30 cellular contexts compared by ENCODE assay signal in genomic region chr2:5758346-5758745, GRCh38.
DNase-seq lines count a peak whose midpoint lies in the region; ATAC-seq, FAIRE-seq and TF ChIP-seq lines count a peak whose summit lies in the region.
"Had no signal": no experiment of that assay in that cellular context is flagged by ENCODE, and none has a peak within 500 bp of the region (broad histone marks: within the 10 kb centered on the region; RNA-seq: fewer than 3 reads in every experiment).

No MANE protein-coding gene starts in this region.

- no peak overlapping the region for H3K4me3 ChIP-seq in HepG2 (replicated peaks in 1 of 3; ENCODE audit: insufficient read depth in 1 of 3, low read depth in 2 of 3, low read length in 3 of 3)
- H3K4me3 ChIP-seq in right lobe of liver, result no peak overlapping the region
- H3K4me3 ChIP-seq in H1 (ENCODE audit: extremely low read depth in 1 of 4, insufficient read depth in 2 of 4, low read depth in 3 of 4, low read length in 4 of 4), result no peak overlapping the region
- H3K4me3 ChIP-seq in MM.1S (ENCODE audit: low read length), result no peak overlapping the region
- H3K4me3 ChIP-seq: A549; BLaER1; BLaER1 treated with 17β-estradiol and CSF1 and Interleukin-3, amounts not matched to agents 10 nM and 100 nM had no signal

- intact Hi-C loops in HepG2 (cut with micrococcal nuclease; ENCODE audit: unreplicated experiment) (no loop called here), right lobe of liver (cut with DNase I) (no loop called here)

- FAIRE-seq in HepG2 (lab: Jason Lieb, UNC) (no peak), H1 (lab: Jason Lieb, UNC) (no peak)
- FAIRE-seq: A204.1, A549, D721Med had no signal

- no peak overlapping the region for H3K4me2 ChIP-seq in HepG2 (ENCODE audit: low read depth, low read length)
- H3K4me2 ChIP-seq in H1 (ENCODE audit: insufficient read depth in 1 of 2, low read depth in 2 of 2, low read length in 2 of 2), result no peak overlapping the region
- H3K4me2 ChIP-seq in MM.1S (ENCODE audit: low read depth, low read length), result no peak overlapping the region
- H3K4me2 ChIP-seq: A549; BLaER1; BLaER1 treated with 17β-estradiol and CSF1 and Interleukin-3, amounts not matched to agents 10 nM and 100 nM had no signal

- no peak overlapping the region for H2BK5ac ChIP-seq in H1 (ENCODE audit: low read depth, low read length)

- H3K4ac ChIP-seq in H1 (replicated peaks; ENCODE audit: insufficient read length, low read depth, low read length), result no peak overlapping the region

- TF ChIP-seq RAD21 in HepG2 (CRISPR knock-in tag; IDR thresholded peaks at IDR 0.05) (no peak), H1 (IDR thresholded peaks at IDR 0.05 in 1 of 2, conservative IDR thresholded peaks at IDR 0.05 in 1 of 2; ENCODE audit: low read depth in 2 of 2, low read length in 2 of 2) (no peak)

- H3K27ac ChIP-seq in HepG2 (ENCODE audit: extremely low read length, insufficient read depth, low read length) (no peak overlapping the region), right lobe of liver (no peak overlapping the region), H1 (ENCODE audit: low read depth, low read length) (no peak overlapping the region), MM.1S (ENCODE audit: low read length) (no peak overlapping the region)
- H3K27ac ChIP-seq: 22Rv1; A549; BLaER1; BLaER1 treated with 17β-estradiol and CSF1 and Interleukin-3, amounts not matched to agents 10 nM and 100 nM; C4-2B had no signal

- H3K79me2 ChIP-seq in HepG2 (ENCODE audit: insufficient read depth, low read length), result no peaks in the 10 kb centered on the region
- no peaks in the 10 kb centered on the region for H3K79me2 ChIP-seq in H1 (ENCODE audit: control insufficient read depth in 1 of 2, insufficient read depth in 2 of 2, low read length in 2 of 2)
- no peaks in the 10 kb centered on the region for H3K79me2 ChIP-seq in MM.1S (ENCODE audit: low read length)

- BruUV-seq in HepG2 (replicated peaks; lab: Mats Ljungman, UMichigan), result no TSS peak

- no peak overlapping the region for H4K5ac ChIP-seq in H1 (ENCODE audit: insufficient read length, low read depth, low read length)

- H3K9ac ChIP-seq in HepG2 (ENCODE audit: insufficient read depth, low read depth, low read length), result no peak overlapping the region
- no peak overlapping the region for H3K9ac ChIP-seq in H1 (replicated peaks in 1 of 4; ENCODE audit: extremely low read depth in 1 of 4, low read depth in 3 of 4, low read length in 3 of 4)
- H3K9ac ChIP-seq in MM.1S (ENCODE audit: low read length), result no peak overlapping the region
- H3K9ac ChIP-seq: BLaER1; BLaER1 treated with 17β-estradiol and CSF1 and Interleukin-3, amounts not matched to agents 10 nM and 100 nM had no signal

- ATAC-seq in HepG2 (no peak), right lobe of liver (no peak)
- ATAC-seq: A549; CD8-positive, alpha-beta T cell had no signal

- H3K9me2 ChIP-seq in MM.1S (replicated peaks; ENCODE audit: insufficient read depth, low read length), result no peaks in the 10 kb centered on the region

- H3K14ac ChIP-seq in H1 (ENCODE audit: insufficient read length), result no peak overlapping the region

- DNase-seq in HepG2 (ENCODE audit: low spot score), result no peak
- no peak for DNase-seq in right lobe of liver
- no peak for DNase-seq in H1 (ENCODE audit: low read depth in 1 of 2, low spot score in 2 of 2)
- no peak for DNase-seq in MM.1S
- DNase-seq: 8988T; ACHN; AML-193; BE2C; C1 segment of cervical spinal cord; Caco-2; Calu3; CD4-positive, alpha-beta memory T cell; CD4-positive, alpha-beta T cell; CD4-positive, CD25-positive, alpha-beta regulatory T cell; CD8-positive, alpha-beta memory T cell; CD8-positive, alpha-beta T cell; COR-L47; DMS 273 treated with DMSO at 0.1 percent for 48 hours; DMS153; DMS79; DMS79 treated with DMSO at 0.1 percent for 48 hours; DND-41; EL had no signal

- no peaks in the 10 kb centered on the region for H3F3A ChIP-seq in MM.1S (ENCODE audit: insufficient read depth, low read length)

- H3K27me3 ChIP-seq in HepG2 (ENCODE audit: control insufficient read depth in 1 of 2, insufficient read depth in 2 of 2, low read length in 2 of 2) (no peaks in the 10 kb centered on the region), right lobe of liver (no peaks in the 10 kb centered on the region), H1 (replicated peaks in 1 of 4; ENCODE audit: control insufficient read depth in 3 of 4, extremely low read depth in 1 of 4, insufficient read depth in 3 of 4, low read length in 3 of 4) (no peaks in the 10 kb centered on the region), MM.1S (replicated peaks; ENCODE audit: insufficient read depth, low read length) (no peaks in the 10 kb centered on the region)
- H3K27me3 ChIP-seq: BE2C; BLaER1; BLaER1 treated with 17β-estradiol and CSF1 and Interleukin-3, amounts not matched to agents 10 nM and 100 nM had no signal

- no peaks in the 10 kb centered on the region for H3K79me1 ChIP-seq in H1 (ENCODE audit: low read depth, low read length)

- TF ChIP-seq CTCF in HepG2 (CRISPR knock-in tag; IDR thresholded peaks at IDR 0.05), result no peak
- TF ChIP-seq CTCF in right lobe of liver (IDR thresholded peaks at IDR 0.05), result no peak
- TF ChIP-seq CTCF in H1 (IDR thresholded peaks at IDR 0.05; ENCODE audit: control extremely low read depth in 1 of 3, insufficient read depth in 1 of 3, low read depth in 1 of 3, low read length in 3 of 3), result no peak
- no peak for TF ChIP-seq CTCF in MM.1S (IDR thresholded peaks at IDR 0.05; ENCODE audit: low read length)

- in situ Hi-C loops in HepG2 (cut with HindIII; ENCODE audit: extremely low pct_ligation_motif_present, low pct_unique_long_range_greater_than_20kb), result no loop called here

- no peak overlapping the region; the same call in 1 of the 2 replicates for H2BK12ac ChIP-seq in H1 (ENCODE audit: low read depth, low read length)

- H4K20me1 ChIP-seq in HepG2 (ENCODE audit: insufficient read depth, low read length), result no peaks in the 10 kb centered on the region
- no peaks in the 10 kb centered on the region for H4K20me1 ChIP-seq in H1 (replicated peaks in 1 of 2; ENCODE audit: control insufficient read depth in 1 of 2, insufficient read depth in 2 of 2, low read length in 2 of 2)
- H4K20me1 ChIP-seq in MM.1S (ENCODE audit: insufficient read depth, low read length), result no peaks in the 10 kb centered on the region
- H4K20me1 ChIP-seq: BLaER1; BLaER1 treated with 17β-estradiol and CSF1 and Interleukin-3, amounts not matched to agents 10 nM and 100 nM had no signal

- no peak overlapping the region for H3K18ac ChIP-seq in H1 (ENCODE audit: extremely low read depth, low read length)

- H2BK15ac ChIP-seq in H1 (ENCODE audit: low read length), result no peak overlapping the region

- H3K23me2 ChIP-seq in H1 (ENCODE audit: low read depth, low read length), result no peaks in the 10 kb centered on the region

- no peak overlapping the region for H2BK120ac ChIP-seq in H1 (replicated peaks; ENCODE audit: low read depth, low read length)

- TF ChIP-seq POLR2A in HepG2 (IDR thresholded peaks at IDR 0.05; ENCODE audit: insufficient read depth in 1 of 2, low read depth in 2 of 2, low read length in 2 of 2), result no peak
- no peak for TF ChIP-seq POLR2A in right lobe of liver (IDR thresholded peaks at IDR 0.05)
- TF ChIP-seq POLR2A in H1 (IDR thresholded peaks at IDR 0.05; ENCODE audit: control extremely low read depth in 1 of 2, low read depth in 2 of 2, low read length in 2 of 2), result no peak

- H2BK20ac ChIP-seq in H1 (ENCODE audit: low read length), result no peak overlapping the region

- H4K91ac ChIP-seq in H1 (replicated peaks; ENCODE audit: insufficient read length, low read length), result no peak overlapping the region

- peaks cover 5% of the 10 kb centered on the region; the same call in 1 of the 2 replicates for H3K9me3 ChIP-seq in HepG2 (ENCODE audit: low read length)
- H3K9me3 ChIP-seq in right lobe of liver, result no peaks in the 10 kb centered on the region
- H3K9me3 ChIP-seq in H1 (ENCODE audit: insufficient read depth in 2 of 2, low read depth in 1 of 2, low read length in 1 of 2), result no peaks in the 10 kb centered on the region
- no peaks in the 10 kb centered on the region for H3K9me3 ChIP-seq in MM.1S (replicated peaks; ENCODE audit: insufficient read depth, low read length)
- H3K9me3 ChIP-seq: A549; BE2C; BLaER1; BLaER1 treated with 17β-estradiol and CSF1 and Interleukin-3, amounts not matched to agents 10 nM and 100 nM; Caco-2 had no signal

- H2AFZ ChIP-seq in HepG2 (ENCODE audit: low read length) (no peak overlapping the region), H1 (ENCODE audit: low read length) (0 out of 2 replicates have a peak overlapping the region, but pooled peaks have one; percentile 27), MM.1S (ENCODE audit: low read length) (no peak overlapping the region)

- H3K4me1 ChIP-seq in HepG2 (ENCODE audit: insufficient read depth, low read length) (no peaks in the 10 kb centered on the region), right lobe of liver (no peaks in the 10 kb centered on the region), H1 (replicated peaks in 1 of 4; ENCODE audit: control insufficient read depth in 3 of 4, insufficient read depth in 4 of 4, low read length in 3 of 4) (no peaks in the 10 kb centered on the region), MM.1S (ENCODE audit: low read length) (no peaks in the 10 kb centered on the region)
- H3K4me1 ChIP-seq: A549, BE2C, Caco-2 had no signal

- no peak overlapping the region for H4K8ac ChIP-seq in H1 (ENCODE audit: extremely low read depth, insufficient read depth, low read length)

- 25% methylated on average over 5 of the region's 5 CpGs for WGBS in HepG2 (ENCODE audit: low lambda C conversion rate)
- WGBS in right lobe of liver (ENCODE audit: insufficient coverage, low coverage, low lambda C conversion rate, missing lambda C conversion rate), result 55% methylated on average over 5 of the region's 5 CpGs
- 94 to 100% methylated on average over 1 to 5 of the region's 5 CpGs for WGBS in H1 (ENCODE audit: extremely low coverage in 1 of 2, insufficient coverage in 1 of 2, insufficient read length in 1 of 2, insufficient replicate concordance in 2 of 2, low coverage in 1 of 2, low lambda C conversion rate in 2 of 2, missing lambda C conversion rate in 1 of 2), 2 experiments

- H3K36me3 ChIP-seq in HepG2 (replicated peaks in 1 of 2; ENCODE audit: control insufficient read depth in 1 of 2, insufficient read depth in 2 of 2, low read length in 2 of 2), result no peaks in the 10 kb centered on the region
- no peaks in the 10 kb centered on the region for H3K36me3 ChIP-seq in right lobe of liver
- H3K36me3 ChIP-seq in H1 (ENCODE audit: control insufficient read depth in 2 of 4, insufficient read depth in 4 of 4, low read length in 3 of 4), result no peaks in the 10 kb centered on the region
- no peaks in the 10 kb centered on the region for H3K36me3 ChIP-seq in MM.1S (replicated peaks; ENCODE audit: insufficient read depth, low read length)
- H3K36me3 ChIP-seq: BE2C; BLaER1; BLaER1 treated with 17β-estradiol and CSF1 and Interleukin-3, amounts not matched to agents 10 nM and 100 nM had no signal

- TF ChIP-seq EP300 in HepG2 (IDR thresholded peaks at IDR 0.05; ENCODE audit: low read depth in 2 of 2, low read length in 2 of 2) (no peak), HepG2 (CRISPR knock-in tag; IDR thresholded peaks at IDR 0.05; ENCODE audit: borderline replicate concordance) (no peak), H1 (IDR thresholded peaks at IDR 0.05; ENCODE audit: borderline replicate concordance in 1 of 2, low read depth in 2 of 2, low read length in 2 of 2) (no peak)

- H3K56ac ChIP-seq in H1 (replicated peaks; ENCODE audit: insufficient read length, low read depth, low read length), result no peak overlapping the region

- POLR2A ChIA-PET in HepG2 (lab: Yijun Ruan, JAX) (no interaction called here), H1 (lab: Charles Lee; ENCODE audit: partially characterized antibody) (no interaction called here)

- peak overlapping the region; percentile 83; the same call in 1 of the 2 replicates for H2AK5ac ChIP-seq in H1 (ENCODE audit: low read depth, low read length)

- CTCF ChIA-PET in HepG2 (lab: Yijun Ruan, JAX; ENCODE audit: low intra/inter-chr PET ratio, low total read pairs), result no interaction called here
- CTCF ChIA-PET in H1 (lab: Charles Lee; ENCODE audit: partially characterized antibody), result interaction anchor here (1.3 kb wide), 1 partner anchor 18 kb away, joined by 3 read pairs; no protein-coding TSS in a partner anchor

- no peak overlapping the region for H3K23ac ChIP-seq in H1 (ENCODE audit: insufficient read length)
